In genomic region chr12:77720258-77720657, GRCh38 we compare ENCODE assay signal across 12 cellular contexts.
DNase-seq lines count a peak whose midpoint lies in the region; ATAC-seq and TF ChIP-seq lines count a peak whose summit lies in the region.
"Had no signal": no experiment of that assay in that cellular context is flagged by ENCODE, and none has a peak within 500 bp of the region (broad histone marks: within the 10 kb centered on the region; RNA-seq: fewer than 3 reads in every experiment).

No MANE protein-coding gene starts in this region.

- H3K4ac ChIP-seq in H9 (ENCODE audit: low read depth, low read length): no peak overlapping the region

- H3K27me3 ChIP-seq in H9 (ENCODE audit: insufficient read depth, low read length): no peaks in the 10 kb centered on the region
- no peaks in the 10 kb centered on the region for H3K27me3 ChIP-seq in left lung
- H3K27me3 ChIP-seq in MG63: no peaks in the 10 kb centered on the region
- H3K27me3 ChIP-seq: neutrophil had no signal

- H3K27ac ChIP-seq in H9 (ENCODE audit: insufficient read length, low read depth, low read length) (no peak overlapping the region), left lung (no peak overlapping the region)
- H3K27ac ChIP-seq: neutrophil had no signal

- H3K14ac ChIP-seq in H9 (ENCODE audit: insufficient read depth, low read length): no peak overlapping the region

- H3K23ac ChIP-seq in H9 (ENCODE audit: insufficient read length, low read depth, low read length): no peak overlapping the region

- H3K4me3 Mint-ChIP-seq in H9: no peak overlapping the region
- H3K4me3 Mint-ChIP-seq in activated naive CD8-positive, alpha-beta T cell treated with anti-CD3 and anti-CD28 coated beads, Interleukin-2, amount 50 U/mL, for 24 hours: no peak overlapping the region
- H3K4me3 Mint-ChIP-seq: IgD-negative memory B cell, T-helper 17 cell had no signal

- no peak overlapping the region for H3K18ac ChIP-seq in H9 (ENCODE audit: insufficient read length, low read depth, low read length)

- H3K4me2 ChIP-seq in H9 (ENCODE audit: insufficient read depth, insufficient read length, low read length): no peak overlapping the region

- no peak overlapping the region for H3K9ac ChIP-seq in H9 (ENCODE audit: extremely low read depth, insufficient read length, low read length)

- H2BK5ac ChIP-seq in H9 (ENCODE audit: insufficient read length, low read length): no peak overlapping the region

- H3K79me1 ChIP-seq in H9 (ENCODE audit: insufficient read depth, low read depth, low read length, poor library complexity, severe bottlenecking): no peaks in the 10 kb centered on the region

- no peaks in the 10 kb centered on the region; a peak in 1 of 7 replicates for H3K36me3 Mint-ChIP-seq in H9 (ENCODE audit: insufficient read depth in 1 of 3, low read depth in 3 of 3)
- no peaks in the 10 kb centered on the region for H3K36me3 Mint-ChIP-seq in activated naive CD8-positive, alpha-beta T cell treated with anti-CD3 and anti-CD28 coated beads, Interleukin-2, amount 50 U/mL, for 24 hours (ENCODE audit: low read depth)
- H3K36me3 Mint-ChIP-seq: IgD-negative memory B cell had no signal

- no peaks in the 10 kb centered on the region for H3K23me2 ChIP-seq in H9 (ENCODE audit: insufficient read length, low read depth, low read length, poor library complexity, severe bottlenecking)

- in situ Hi-C loops in ACHN (cut with HindIII; ENCODE audit: low pct_ligation_motif_present, low pct_unique_long_range_greater_than_20kb, low sequenced_read_pairs): no loop called here

- intact Hi-C loops in left lung (cut with DNase I): no loop called here

- H2AK5ac ChIP-seq in H9 (ENCODE audit: insufficient read length, low read length): no peak overlapping the region

- H2BK15ac ChIP-seq in H9 (ENCODE audit: low read depth, low read length): no peak overlapping the region

- no CpG with 5 or more reads among the region's 2 CpGs for WGBS in H9 (ENCODE audit: extremely low coverage, insufficient read length, low lambda C conversion rate)

- no peak for ATAC-seq in left lung
- no peak for ATAC-seq in activated naive CD8-positive, alpha-beta T cell treated with anti-CD3 and anti-CD28 coated beads, Interleukin-2, amount 50 U/mL, for 24 hours
- ATAC-seq: T-helper 17 cell had no signal

- H2BK120ac ChIP-seq in H9 (ENCODE audit: low read depth, low read length, poor library complexity, severe bottlenecking): no peak overlapping the region

- no peak overlapping the region for H2BK20ac ChIP-seq in H9 (ENCODE audit: low read depth, low read length, poor library complexity, severe bottlenecking)

- DNase-seq in ACHN (peak; percentile 21), H9 (no peak), RPMI7951 (ENCODE audit: low read depth) (peak; percentile 15), iPS-NIHi11 (ENCODE audit: low spot score) (peak; percentile 14), left lung (no peak), occipital lobe (lab: John Stamatoyannopoulos, UW) (no peak), MG63 (no peak)
- DNase-seq in activated naive CD8-positive, alpha-beta T cell treated with anti-CD3 and anti-CD28 coated beads, Interleukin-2, amount 50 U/mL, for 24 hours: no peak
- DNase-seq: Caco-2, T-helper 17 cell had no signal

- H2AFZ ChIP-seq in H9 (ENCODE audit: low read length): peak overlapping the region; percentile 64

- H4K8ac ChIP-seq in H9 (replicated peaks; ENCODE audit: insufficient read length, low read depth, low read length): no peak overlapping the region

- no peaks in the 10 kb centered on the region for H3K9me3 ChIP-seq in H9 (ENCODE audit: control insufficient read depth, low read depth, low read length)
- peaks cover 0 to 7% of the 10 kb centered on the region in 2 donors for H3K9me3 ChIP-seq in left lung
- no peaks in the 10 kb centered on the region for H3K9me3 ChIP-seq in MG63
- H3K9me3 ChIP-seq: Caco-2, neutrophil had no signal

- H3K4me3 ChIP-seq in left lung (no peak overlapping the region), MG63 (no peak overlapping the region)

- TF ChIP-seq CTCF in H9 (conservative IDR thresholded peaks at IDR 0.05) (peak; percentile 53), left lung (IDR thresholded peaks at IDR 0.05) (no peak)

- H3K27ac Mint-ChIP-seq in H9: no peak overlapping the region
- H3K27ac Mint-ChIP-seq in activated naive CD8-positive, alpha-beta T cell treated with anti-CD3 and anti-CD28 coated beads, Interleukin-2, amount 50 U/mL, for 24 hours: no peak overlapping the region
- H3K27ac Mint-ChIP-seq: IgD-negative memory B cell, T-helper 17 cell had no signal

- no peak overlapping the region for H3K56ac ChIP-seq in H9 (ENCODE audit: insufficient read length, low read depth, low read length)

- H4K91ac ChIP-seq in H9 (ENCODE audit: insufficient read length, low read depth, low read length): no peak overlapping the region

- H3K36me3 ChIP-seq in left lung (no peaks in the 10 kb centered on the region), MG63 (no peaks in the 10 kb centered on the region)
- H3K36me3 ChIP-seq: neutrophil had no signal

- H3K4me1 ChIP-seq in H9 (ENCODE audit: insufficient read depth, low read length): no peaks in the 10 kb centered on the region
- no peaks in the 10 kb centered on the region for H3K4me1 ChIP-seq in left lung
- H3K4me1 ChIP-seq: Caco-2 had no signal

- H3K27me3 Mint-ChIP-seq in H9 (ENCODE audit: low read depth): no peaks in the 10 kb centered on the region
- H3K27me3 Mint-ChIP-seq in activated naive CD8-positive, alpha-beta T cell treated with anti-CD3 and anti-CD28 coated beads, Interleukin-2, amount 50 U/mL, for 24 hours: no peaks in the 10 kb centered on the region
- H3K27me3 Mint-ChIP-seq: IgD-negative memory B cell, T-helper 17 cell had no signal

- no peaks in the 10 kb centered on the region for H4K20me1 ChIP-seq in H9 (ENCODE audit: control insufficient read depth, insufficient read depth, insufficient read length)

- peaks cover 0 to 7% of the 10 kb centered on the region in 2 experiments; a peak in 2 of 5 replicates for H3K9me3 Mint-ChIP-seq in H9
- no peaks in the 10 kb centered on the region for H3K9me3 Mint-ChIP-seq in activated naive CD8-positive, alpha-beta T cell treated with anti-CD3 and anti-CD28 coated beads, Interleukin-2, amount 50 U/mL, for 24 hours

- H3T11ph ChIP-seq in H9 (ENCODE audit: low read length): no peak overlapping the region

- H4K5ac ChIP-seq in H9 (ENCODE audit: insufficient read length, low read depth, low read length): no peak overlapping the region

- H3K79me2 ChIP-seq in H9 (ENCODE audit: insufficient read depth, low read length): no peaks in the 10 kb centered on the region

- H2BK12ac ChIP-seq in H9 (ENCODE audit: insufficient read length, low read depth, low read length): no peak overlapping the region

- H3K4me1 Mint-ChIP-seq in H9: no peaks in the 10 kb centered on the region
- H3K4me1 Mint-ChIP-seq in activated naive CD8-positive, alpha-beta T cell treated with anti-CD3 and anti-CD28 coated beads, Interleukin-2, amount 50 U/mL, for 24 hours: no peaks in the 10 kb centered on the region
- H3K4me1 Mint-ChIP-seq: IgD-negative memory B cell, T-helper 17 cell had no signal

Comparison
In these comparisons a context has a peak if more than half of its experiments do, and no peak if none do; other contexts are left out.
1. DNase-seq: peak in ACHN (single experiment), RPMI7951 (single experiment) and iPS-NIHi11 (single experiment); none in H9 (single experiment), left lung (0 of 2), occipital lobe (single experiment), activated naive CD8-positive, alpha-beta T cell treated with anti-CD3 and anti-CD28 coated beads, Interleukin-2, amount 50 U/mL, for 24 hours (single experiment) and MG63 (single experiment).